1 cellular context compared by ENCODE assay signal in genomic region chr2:151823651-151824050, GRCh38.
TF ChIP-seq lines count a peak whose summit lies in the region.

No MANE protein-coding gene starts in this region.

TF ChIP-seq in HEK293T, 16 proteins besides CTCF, POLR2A, EP300 and RAD21 (continued from another document):
- TF ChIP-seq ARNT (IDR thresholded peaks at IDR 0.05) (no peak), L3MBTL2 (conservative IDR thresholded peaks at IDR 0.05) (no peak)
TF ChIP-seq in HEK293T: peak in this region for 0.
